ENCODE assay signal across 1 cellular context in genomic region chr1:52552236-52552504, GRCh38.
TF ChIP-seq lines count a peak whose summit lies in the region.

No MANE protein-coding gene starts in this region.

TF ChIP-seq in HepG2, 621 proteins besides CTCF, POLR2A, EP300 and RAD21 (continued from another document and continues in another):
- TF ChIP-seq FOXP4 (CRISPR knock-in tag; IDR thresholded peaks at IDR 0.05) (peak; percentile 49; the same call in 1 of the 2 replicates), ZSCAN30 (CRISPR knock-in tag; IDR thresholded peaks at IDR 0.05) (no peak), SMARCE1 (IDR thresholded peaks at IDR 0.05; ENCODE audit: borderline replicate concordance) (no peak), CEBPG (CRISPR knock-in tag; IDR thresholded peaks at IDR 0.05) (peak; percentile 88; the same call in 1 of the 2 replicates), ZNF788 (CRISPR knock-in tag; IDR thresholded peaks at IDR 0.05; ENCODE audit: borderline replicate concordance) (no peak), FOXP1 (IDR thresholded peaks at IDR 0.05) (no peak), FOXP1 (CRISPR knock-in tag; IDR thresholded peaks at IDR 0.05) (peak; percentile 67), GATAD2A (CRISPR knock-in tag; IDR thresholded peaks at IDR 0.05) (peak; percentile 20; the same call in 1 of the 2 replicates), TOE1 (CRISPR knock-in tag; IDR thresholded peaks at IDR 0.05) (no peak), ATF4 (CRISPR knock-in tag; IDR thresholded peaks at IDR 0.05) (no peak), ZBTB40 (IDR thresholded peaks at IDR 0.05) (no peak), ZBTB40 (CRISPR knock-in tag; IDR thresholded peaks at IDR 0.05) (no peak), BCLAF1 (IDR thresholded peaks at IDR 0.05) (no peak), ATF6 (CRISPR knock-in tag; conservative IDR thresholded peaks at IDR 0.05) (no peak), ZNF839 (CRISPR knock-in tag; IDR thresholded peaks at IDR 0.05; ENCODE audit: borderline replicate concordance) (no peak), ZBTB4 (CRISPR knock-in tag; IDR thresholded peaks at IDR 0.05; ENCODE audit: borderline replicate concordance) (no peak), ZNF382 (CRISPR knock-in tag; IDR thresholded peaks at IDR 0.05; ENCODE audit: borderline replicate concordance) (no peak), SKI (IDR thresholded peaks at IDR 0.05; ENCODE audit: partially characterized antibody) (no peak), ZNF816 (CRISPR knock-in tag; IDR thresholded peaks at IDR 0.05; ENCODE audit: borderline replicate concordance) (0 out of 2 replicates have a peak, but pooled peaks have one; percentile 8), ARID4A (CRISPR knock-in tag; IDR thresholded peaks at IDR 0.05; ENCODE audit: borderline replicate concordance) (peak; percentile 45; the same call in 1 of the 2 replicates), U2AF2 (IDR thresholded peaks at IDR 0.05; ENCODE audit: low read depth, low read length) (no peak), ZBTB43 (CRISPR knock-in tag; conservative IDR thresholded peaks at IDR 0.05) (peak; percentile 40; the same call in 1 of the 2 replicates), MLX (CRISPR knock-in tag; IDR thresholded peaks at IDR 0.05) (no peak)
